ENCODE assay signal across 10 cellular contexts in genomic region chr5:483011-483410, GRCh38.
"Had no signal": no experiment of that assay in that cellular context is flagged by ENCODE, and none has a peak within 500 bp of the region (broad histone marks: within the 10 kb centered on the region; RNA-seq: fewer than 3 reads in every experiment).

No MANE protein-coding gene starts in this region.

- H3K4me3 ChIP-seq: GM23248, HAP-1 had no signal

- H3K9ac ChIP-seq: GM23248 had no signal

- ATAC-seq: HCT116, HepG2 had no signal

- H3K36me3 Mint-ChIP-seq: IgD-negative memory B cell had no signal

- H3K27ac ChIP-seq: GM23248, HL-60 had no signal

- H3K27ac Mint-ChIP-seq: HFFc6, IgD-negative memory B cell had no signal

- H3K4me3 Mint-ChIP-seq: HFFc6, IgD-negative memory B cell had no signal

- H3K4me1 ChIP-seq: HAP-1 had no signal

- H3K9me3 ChIP-seq: HAP-1 had no signal

- H3K36me3 ChIP-seq: HAP-1 had no signal

- H2AFZ ChIP-seq: GM23248 had no signal

- H3K9me3 Mint-ChIP-seq: HFFc6, IgD-negative memory B cell had no signal

- DNase-seq: GM23248, GOT3, H7, HFFc6, KBM-7 had no signal
